19 cellular contexts compared by ENCODE assay signal in the genomic region with DNA sequence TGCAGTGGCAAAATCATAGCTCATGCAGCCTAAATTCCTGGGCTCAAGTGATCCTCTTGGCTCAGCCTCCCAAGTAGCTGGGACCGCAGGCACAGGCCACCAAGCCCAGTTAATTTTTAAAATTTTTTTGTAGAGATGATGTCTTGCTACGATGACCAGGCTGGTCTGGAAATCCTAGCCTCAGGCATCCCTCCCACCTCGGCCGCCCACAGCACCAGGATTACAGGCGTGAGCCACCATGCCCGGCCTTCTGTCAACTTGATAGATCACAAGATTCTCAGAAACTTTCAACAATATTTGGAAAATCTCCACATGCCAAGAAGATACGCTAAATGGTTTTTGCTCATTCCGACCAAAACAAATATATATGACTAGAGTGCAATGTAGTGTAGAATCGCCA.
DNase-seq lines count a peak whose midpoint lies in the region; ATAC-seq and TF ChIP-seq lines count a peak whose summit lies in the region.
"Had no signal": no experiment of that assay in that cellular context is flagged by ENCODE, and none has a peak within 500 bp of the region (broad histone marks: within the 10 kb centered on the region; RNA-seq: fewer than 3 reads in every experiment).

No MANE protein-coding gene starts in this region.

- ATAC-seq in Right ventricle myocardium superior (ENCODE audit: poor library complexity) (no peak), left ventricle myocardium superior (no peak), WTC11 (no peak), HG02642 (IDR thresholded peaks at IDR 0.05; ENCODE audit: poor library complexity, unreplicated experiment) (no peak)
- ATAC-seq: A549; CD8-positive, alpha-beta T cell had no signal

- H3K27me3 Mint-ChIP-seq in WTC11 (ENCODE audit: low read depth) = no peaks in the 10 kb centered on the region
- H3K27me3 Mint-ChIP-seq: B cell; CD4-positive, alpha-beta T cell had no signal

- peak overlapping the region; percentile 34 for H2BK12ac ChIP-seq in trophoblast cell (ENCODE audit: low read length)

- no peak overlapping the region for H4K8ac ChIP-seq in trophoblast cell (ENCODE audit: low read depth, low read length)

- peaks cover 39% of the 10 kb centered on the region for H3K4me1 Mint-ChIP-seq in WTC11
- H3K4me1 Mint-ChIP-seq: B cell had no signal

- H3K23ac ChIP-seq in trophoblast cell (ENCODE audit: low read length) = no peak overlapping the region

- H3K27me3 ChIP-seq in trophoblast cell (ENCODE audit: insufficient read depth, low read length) = no peaks in the 10 kb centered on the region
- H3K27me3 ChIP-seq: BLaER1 treated with 17β-estradiol and CSF1 and Interleukin-3, amounts not matched to agents 10 nM and 100 nM had no signal

- peaks cover 3% of the 10 kb centered on the region for H3K79me1 ChIP-seq in trophoblast cell (ENCODE audit: low read length)

- no peak for TF ChIP-seq CTCF in WTC11 (IDR thresholded peaks at IDR 0.05)

- no peak overlapping the region for H2BK120ac ChIP-seq in trophoblast cell (ENCODE audit: insufficient read depth, low read length, poor library complexity)

- CTCF ChIA-PET in WTC11 (lab: Charles Lee) = interaction anchor here (1.3 to 1.9 kb wide), 3 partner anchors 22 to 249 kb away, joined by 4 to 10 read pairs (median 6); no protein-coding TSS in a partner anchor

- peaks cover 10 to 22% of the 10 kb centered on the region in 2 experiments for H3K4me1 ChIP-seq in trophoblast cell (ENCODE audit: control insufficient read depth in 1 of 2, insufficient read depth in 2 of 2, low read length in 2 of 2)
- H3K4me1 ChIP-seq: A549 had no signal

- no peak overlapping the region for H3K4ac ChIP-seq in trophoblast cell (ENCODE audit: low read depth, low read length)

- no peak overlapping the region for H3K4me3 Mint-ChIP-seq in WTC11
- H3K4me3 Mint-ChIP-seq: B cell; CD4-positive, alpha-beta T cell; CD8-positive, alpha-beta T cell had no signal

- intact Hi-C loops in Right ventricle myocardium superior (cut with DNase I) = no loop called here
- intact Hi-C loops in left ventricle myocardium superior (cut with micrococcal nuclease) = no loop called here

- H3K79me2 ChIP-seq in trophoblast cell (ENCODE audit: control insufficient read depth, insufficient read depth, low read length, poor library complexity) = no peaks in the 10 kb centered on the region

- H3K27ac ChIP-seq in trophoblast cell (ENCODE audit: low read depth, low read length) = peak overlapping the region; percentile 14
- H3K27ac ChIP-seq: 22Rv1, A549, C4-2B had no signal

- no peak overlapping the region for H3K4me2 ChIP-seq in trophoblast cell (ENCODE audit: low read length)
- H3K4me2 ChIP-seq: A549 had no signal

- no peak overlapping the region for H2AK5ac ChIP-seq in trophoblast cell (ENCODE audit: low read length)

- no peak overlapping the region for H4K12ac ChIP-seq in trophoblast cell (ENCODE audit: low read depth, low read length)

- H3K36me3 Mint-ChIP-seq in WTC11 = no peaks in the 10 kb centered on the region

- no peak overlapping the region for H3K18ac ChIP-seq in trophoblast cell (ENCODE audit: low read length)

- H2AFZ ChIP-seq in trophoblast cell (ENCODE audit: insufficient read depth, low read length, poor library complexity) = no peak overlapping the region

- H3K9ac ChIP-seq in trophoblast cell (ENCODE audit: low read length) = no peak overlapping the region
- H3K9ac ChIP-seq: BLaER1 treated with 17β-estradiol and CSF1 and Interleukin-3, amounts not matched to agents 10 nM and 100 nM had no signal

- peaks cover 3% of the 10 kb centered on the region; the same call in 1 of the 2 replicates for H3K9me3 Mint-ChIP-seq in WTC11
- H3K9me3 Mint-ChIP-seq: CD4-positive, alpha-beta T cell; CD8-positive, alpha-beta T cell had no signal

- H3K4me3 ChIP-seq in trophoblast cell (ENCODE audit: low read depth, low read length) = no peak overlapping the region
- H3K4me3 ChIP-seq: A549; BLaER1 treated with 17β-estradiol and CSF1 and Interleukin-3, amounts not matched to agents 10 nM and 100 nM had no signal

- WGBS in trophoblast cell (ENCODE audit: extremely low coverage, insufficient coverage, insufficient read length) = no CpG with 5 or more reads among the region's 9 CpGs

- peak; percentile 21 for DNase-seq in Right ventricle myocardium superior
- DNase-seq in left ventricle myocardium superior = no peak
- no peak for DNase-seq in WTC11 (ENCODE audit: low spot score)
- peak; percentile 87 to 92 for DNase-seq in trophoblast cell
- DNase-seq in amygdala (lab: John Stamatoyannopoulos, UW) = no peak
- DNase-seq in cerebellar nuclear complex (lab: John Stamatoyannopoulos, UW) = no peak
- DNase-seq: AML-193; Caco-2; Calu3; CD4-positive, alpha-beta T cell; CD8-positive, alpha-beta T cell; DMS79 treated with DMSO at 0.1 percent for 48 hours; GF-D8 had no signal

- H3K14ac ChIP-seq in trophoblast cell (ENCODE audit: low read length) = no peak overlapping the region

- POLR2A ChIA-PET in WTC11 (lab: Charles Lee) = interaction anchor here (0.5 kb wide), 1 partner anchor 16 kb away, joined by 3 read pairs; no protein-coding TSS in a partner anchor

- peak overlapping the region; percentile 70; the same call in 1 of the 2 replicates for H3K27ac Mint-ChIP-seq in WTC11
- H3K27ac Mint-ChIP-seq: B cell; CD4-positive, alpha-beta T cell; CD8-positive, alpha-beta T cell had no signal

- H3K36me3 ChIP-seq in trophoblast cell (ENCODE audit: control insufficient read depth in 1 of 2, insufficient read depth in 2 of 2, low read length in 2 of 2) = no peaks in the 10 kb centered on the region

- no peak overlapping the region for H2BK5ac ChIP-seq in trophoblast cell (ENCODE audit: low read depth, low read length, poor library complexity)

- peak overlapping the region; percentile 4 for H4K91ac ChIP-seq in trophoblast cell (ENCODE audit: low read depth, low read length)

- H3K9me3 ChIP-seq in trophoblast cell (ENCODE audit: insufficient read depth, low read depth, low read length) = no peaks in the 10 kb centered on the region
- H3K9me3 ChIP-seq: A549; BLaER1 treated with 17β-estradiol and CSF1 and Interleukin-3, amounts not matched to agents 10 nM and 100 nM; Caco-2 had no signal

TF ChIP-seq in WTC11, 78 proteins besides CTCF, POLR2A, EP300 and RAD21 (continues in another document):
- TF ChIP-seq ESRRA (CRISPR knock-in tag; IDR thresholded peaks at IDR 0.05; ENCODE audit: borderline replicate concordance) (no peak), MYBL2 (CRISPR knock-in tag; IDR thresholded peaks at IDR 0.05) (no peak), ZNF416 (CRISPR knock-in tag; IDR thresholded peaks at IDR 0.05) (no peak), JAZF1 (CRISPR knock-in tag; IDR thresholded peaks at IDR 0.05) (no peak), SP1 (CRISPR knock-in tag; conservative IDR thresholded peaks at IDR 0.05) (no peak)
- TF ChIP-seq, protein P1, sequence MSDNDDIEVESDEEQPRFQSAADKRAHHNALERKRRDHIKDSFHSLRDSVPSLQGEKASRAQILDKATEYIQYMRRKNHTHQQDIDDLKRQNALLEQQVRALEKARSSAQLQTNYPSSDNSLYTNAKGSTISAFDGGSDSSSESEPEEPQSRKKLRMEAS (CRISPR knock-in tag; IDR thresholded peaks at IDR 0.05) = no peak
- TF ChIP-seq, protein P2, sequence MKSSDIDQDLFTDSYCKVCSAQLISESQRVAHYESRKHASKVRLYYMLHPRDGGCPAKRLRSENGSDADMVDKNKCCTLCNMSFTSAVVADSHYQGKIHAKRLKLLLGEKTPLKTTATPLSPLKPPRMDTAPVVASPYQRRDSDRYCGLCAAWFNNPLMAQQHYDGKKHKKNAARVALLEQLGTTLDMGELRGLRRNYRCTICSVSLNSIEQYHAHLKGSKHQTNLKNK (CRISPR knock-in tag; IDR thresholded peaks at IDR 0.05) = no peak
- TF ChIP-seq, protein P3, sequence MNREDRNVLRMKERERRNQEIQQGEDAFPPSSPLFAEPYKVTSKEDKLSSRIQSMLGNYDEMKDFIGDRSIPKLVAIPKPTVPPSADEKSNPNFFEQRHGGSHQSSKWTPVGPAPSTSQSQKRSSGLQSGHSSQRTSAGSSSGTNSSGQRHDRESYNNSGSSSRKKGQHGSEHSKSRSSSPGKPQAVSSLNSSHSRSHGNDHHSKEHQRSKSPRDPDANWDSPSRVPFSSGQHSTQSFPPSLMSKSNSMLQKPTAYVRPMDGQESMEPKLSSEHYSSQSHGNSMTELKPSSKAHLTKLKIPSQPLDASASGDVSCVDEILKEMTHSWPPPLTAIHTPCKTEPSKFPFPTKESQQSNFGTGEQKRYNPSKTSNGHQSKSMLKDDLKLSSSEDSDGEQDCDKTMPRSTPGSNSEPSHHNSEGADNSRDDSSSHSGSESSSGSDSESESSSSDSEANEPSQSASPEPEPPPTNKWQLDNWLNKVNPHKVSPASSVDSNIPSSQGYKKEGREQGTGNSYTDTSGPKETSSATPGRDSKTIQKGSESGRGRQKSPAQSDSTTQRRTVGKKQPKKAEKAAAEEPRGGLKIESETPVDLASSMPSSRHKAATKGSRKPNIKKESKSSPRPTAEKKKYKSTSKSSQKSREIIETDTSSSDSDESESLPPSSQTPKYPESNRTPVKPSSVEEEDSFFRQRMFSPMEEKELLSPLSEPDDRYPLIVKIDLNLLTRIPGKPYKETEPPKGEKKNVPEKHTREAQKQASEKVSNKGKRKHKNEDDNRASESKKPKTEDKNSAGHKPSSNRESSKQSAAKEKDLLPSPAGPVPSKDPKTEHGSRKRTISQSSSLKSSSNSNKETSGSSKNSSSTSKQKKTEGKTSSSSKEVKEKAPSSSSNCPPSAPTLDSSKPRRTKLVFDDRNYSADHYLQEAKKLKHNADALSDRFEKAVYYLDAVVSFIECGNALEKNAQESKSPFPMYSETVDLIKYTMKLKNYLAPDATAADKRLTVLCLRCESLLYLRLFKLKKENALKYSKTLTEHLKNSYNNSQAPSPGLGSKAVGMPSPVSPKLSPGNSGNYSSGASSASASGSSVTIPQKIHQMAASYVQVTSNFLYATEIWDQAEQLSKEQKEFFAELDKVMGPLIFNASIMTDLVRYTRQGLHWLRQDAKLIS (CRISPR knock-in tag; IDR thresholded peaks at IDR 0.05; ENCODE audit: borderline replicate concordance) = no peak

Comparison
In these comparisons a context has a peak if more than half of its experiments do, and no peak if none do; other contexts are left out.
1. DNase-seq: peak in Right ventricle myocardium superior (single experiment) and trophoblast cell (2 of 2); none in left ventricle myocardium superior (single experiment), WTC11 (single experiment), amygdala (0 of 56) and cerebellar nuclear complex (0 of 2).